Comparison of ENCODE assay signal across 1 cellular context in the genomic region with DNA sequence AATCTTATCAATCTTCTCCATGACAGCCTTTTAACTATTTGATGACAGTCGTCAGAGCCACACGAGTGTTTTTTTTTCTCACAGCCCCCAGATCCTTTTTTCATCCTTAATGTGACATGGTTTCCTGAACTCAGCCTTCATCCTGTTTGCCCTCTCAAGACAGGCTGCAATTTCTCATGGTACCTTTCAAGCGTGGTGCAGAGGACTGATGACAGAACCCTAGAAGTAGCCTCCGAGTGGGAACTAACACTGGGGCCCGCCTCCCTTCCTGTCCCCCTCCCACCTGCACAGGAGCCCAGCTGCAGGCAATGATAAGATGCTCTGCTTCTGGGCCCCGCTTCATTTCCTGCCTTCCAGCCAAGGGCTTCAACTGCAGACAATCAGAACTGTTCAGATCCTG.
TF ChIP-seq lines count a peak whose summit lies in the region.

No MANE protein-coding gene starts in this region.

TF ChIP-seq in GM23338, 12 proteins besides CTCF, POLR2A, EP300 and RAD21 (continued from another document):
- TF ChIP-seq, protein P1, sequence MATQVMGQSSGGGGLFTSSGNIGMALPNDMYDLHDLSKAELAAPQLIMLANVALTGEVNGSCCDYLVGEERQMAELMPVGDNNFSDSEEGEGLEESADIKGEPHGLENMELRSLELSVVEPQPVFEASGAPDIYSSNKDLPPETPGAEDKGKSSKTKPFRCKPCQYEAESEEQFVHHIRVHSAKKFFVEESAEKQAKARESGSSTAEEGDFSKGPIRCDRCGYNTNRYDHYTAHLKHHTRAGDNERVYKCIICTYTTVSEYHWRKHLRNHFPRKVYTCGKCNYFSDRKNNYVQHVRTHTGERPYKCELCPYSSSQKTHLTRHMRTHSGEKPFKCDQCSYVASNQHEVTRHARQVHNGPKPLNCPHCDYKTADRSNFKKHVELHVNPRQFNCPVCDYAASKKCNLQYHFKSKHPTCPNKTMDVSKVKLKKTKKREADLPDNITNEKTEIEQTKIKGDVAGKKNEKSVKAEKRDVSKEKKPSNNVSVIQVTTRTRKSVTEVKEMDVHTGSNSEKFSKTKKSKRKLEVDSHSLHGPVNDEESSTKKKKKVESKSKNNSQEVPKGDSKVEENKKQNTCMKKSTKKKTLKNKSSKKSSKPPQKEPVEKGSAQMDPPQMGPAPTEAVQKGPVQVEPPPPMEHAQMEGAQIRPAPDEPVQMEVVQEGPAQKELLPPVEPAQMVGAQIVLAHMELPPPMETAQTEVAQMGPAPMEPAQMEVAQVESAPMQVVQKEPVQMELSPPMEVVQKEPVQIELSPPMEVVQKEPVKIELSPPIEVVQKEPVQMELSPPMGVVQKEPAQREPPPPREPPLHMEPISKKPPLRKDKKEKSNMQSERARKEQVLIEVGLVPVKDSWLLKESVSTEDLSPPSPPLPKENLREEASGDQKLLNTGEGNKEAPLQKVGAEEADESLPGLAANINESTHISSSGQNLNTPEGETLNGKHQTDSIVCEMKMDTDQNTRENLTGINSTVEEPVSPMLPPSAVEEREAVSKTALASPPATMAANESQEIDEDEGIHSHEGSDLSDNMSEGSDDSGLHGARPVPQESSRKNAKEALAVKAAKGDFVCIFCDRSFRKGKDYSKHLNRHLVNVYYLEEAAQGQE (IDR thresholded peaks at IDR 0.05; ENCODE audit: unreplicated experiment): no peak
- TF ChIP-seq POLR2AphosphoS5 (IDR thresholded peaks at IDR 0.05; ENCODE audit: low read depth) (no peak), STAT1 (IDR thresholded peaks at IDR 0.05; ENCODE audit: unreplicated experiment) (no peak)
